24 cellular contexts compared by ENCODE assay signal in the genomic region with DNA sequence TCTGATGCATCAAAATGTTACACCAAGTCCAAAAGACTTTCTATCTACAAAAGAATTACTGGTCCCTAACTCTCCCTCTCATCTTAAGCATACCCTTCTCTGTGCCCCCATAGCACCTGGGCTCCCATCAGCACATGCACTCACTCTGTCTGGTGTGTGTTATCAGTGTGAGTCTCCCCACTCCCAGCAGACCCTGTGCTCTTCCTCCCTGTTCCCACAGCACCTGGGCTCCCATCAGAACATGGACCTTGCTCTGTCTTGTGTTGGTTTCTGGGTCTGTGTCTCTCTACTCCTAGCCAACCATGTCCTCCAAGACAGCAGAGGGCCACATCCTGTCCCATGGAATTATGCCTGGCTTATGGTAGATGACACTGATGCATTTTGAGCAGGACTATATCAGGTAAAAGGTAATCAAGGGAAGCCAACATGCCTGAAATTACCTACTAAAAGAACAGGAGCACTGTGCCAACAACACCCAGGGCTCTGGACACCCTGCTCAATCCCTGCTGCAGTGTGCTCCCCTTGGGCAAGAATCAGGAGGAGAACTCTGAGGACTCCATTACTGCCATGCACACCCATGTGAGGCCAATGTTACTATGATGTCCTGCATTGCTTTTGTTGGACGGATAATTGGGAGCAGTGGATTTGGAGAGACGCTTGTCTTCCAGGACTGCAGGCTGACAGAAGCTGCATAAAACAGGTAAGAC. TPM values are rescaled to one million over a fixed set of nuclear protein-coding genes. Genes with fewer than 3 reads are reported as not detected.
"Had no signal": no experiment of that assay in that cellular context is flagged by ENCODE, and none has a peak within 500 bp of the region (broad histone marks: within the 10 kb centered on the region; RNA-seq: fewer than 3 reads in every experiment).

No MANE protein-coding gene starts in this region.

- ATAC-seq: heart left ventricle; left lobe of liver; mucosa of descending colon; naive thymus-derived CD8-positive, alpha-beta T cell; right cardiac atrium had no signal

- H3K4me3 ChIP-seq: colonic mucosa, heart left ventricle, mucosa of descending colon, neural progenitor cell, ovary, testis, tibial nerve had no signal

- DNase-seq: cerebellar nuclear complex; colonic mucosa; dermis blood vessel endothelial cell; erythroblast; heart left ventricle; hippocampal formation; mucosa of descending colon; naive thymus-derived CD8-positive, alpha-beta T cell; nucleus accumbens; ovary; right cardiac atrium; small intestine; stimulated activated CD4-positive, alpha-beta T cell treated with anti-CD3 and anti-CD28 coated beads, Interleukin-12 subunit alpha, Interleukin-12 subunit beta, amount 100 ng/mL, for 4 hours; stimulated activated naive CD4-positive, alpha-beta T cell treated with Interleukin-2 at 50 U/mL for 16 hours; testis had no signal

- H3K36me3 ChIP-seq: colonic mucosa, heart left ventricle, neural progenitor cell, ovary, tibial nerve had no signal

- H3K27ac ChIP-seq: colonic mucosa, heart left ventricle, neural progenitor cell, ovary, testis, tibial nerve had no signal

- H3K9ac ChIP-seq: neural progenitor cell had no signal

- H3K4me3 Mint-ChIP-seq: naive thymus-derived CD8-positive, alpha-beta T cell; neural progenitor cell had no signal

- H3K36me3 Mint-ChIP-seq: naive thymus-derived CD8-positive, alpha-beta T cell; neural progenitor cell had no signal

- H3K27me3 ChIP-seq: colonic mucosa, neural progenitor cell, ovary, testis, tibial nerve had no signal

- H3K4me1 Mint-ChIP-seq: neural progenitor cell had no signal

- H3K27ac Mint-ChIP-seq: neural progenitor cell had no signal

- H3K4me1 ChIP-seq: colonic mucosa, heart left ventricle, neural progenitor cell, testis had no signal

- H3K9me3 ChIP-seq: colonic mucosa, heart left ventricle, ovary, testis, tibial nerve had no signal

RNA-seq across cellular contexts. Expression of a gene that starts 34.3 kb away (rescaled TPM):
- total RNA-seq: colonic mucosa, dermis blood vessel endothelial cell, endothelial cell of umbilical vein, fibroblast of lung, frontal cortex, glomerular endothelial cell, heart left ventricle, left lobe of liver, mucosa of descending colon, ovary, posterior vena cava, right cardiac atrium, subcutaneous adipose tissue had no signal
- polyA plus RNA-seq: endothelial cell of umbilical vein; fibroblast of lung; heart left ventricle; naive thymus-derived CD8-positive, alpha-beta T cell; ovary; right cardiac atrium; small intestine had no signal
